8 cellular contexts compared by ENCODE assay signal in the genomic region with DNA sequence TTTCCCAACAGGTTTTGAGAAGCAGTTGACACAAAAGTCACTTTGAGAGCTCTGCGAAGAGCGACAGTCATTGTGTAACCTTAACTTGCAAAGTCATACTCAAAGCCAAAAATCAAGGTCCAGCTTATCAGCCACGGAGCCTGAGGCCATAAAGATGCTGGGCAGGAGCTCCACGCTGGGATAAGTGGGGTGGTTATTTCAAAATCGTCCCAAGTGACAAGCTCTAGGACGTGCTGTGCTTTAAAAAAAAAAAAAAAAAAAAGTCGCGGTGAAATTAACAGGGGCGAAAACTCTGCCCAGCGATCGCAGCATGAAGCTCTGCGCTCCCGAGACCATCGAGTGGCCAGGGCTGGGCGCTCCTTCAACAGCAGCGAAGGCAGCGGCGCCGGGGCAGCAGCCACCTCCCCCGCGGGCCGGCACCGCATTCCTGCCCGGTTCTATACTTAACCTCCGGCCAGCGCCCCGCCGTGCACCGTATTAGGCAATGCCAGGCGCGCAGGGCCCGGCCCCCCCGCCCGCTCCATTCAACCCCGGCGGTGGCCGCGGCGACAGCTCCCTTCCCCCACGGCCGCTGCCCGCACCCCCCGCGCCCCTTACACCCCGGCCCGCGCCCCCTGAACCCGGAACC. TPM values are rescaled to one million over a fixed set of nuclear protein-coding genes. Genes with fewer than 3 reads are reported as not detected.
DNase-seq lines count a peak whose midpoint lies in the region; ATAC-seq and TF ChIP-seq lines count a peak whose summit lies in the region.

No MANE protein-coding gene starts in this region.

- intact Hi-C loops in activated T-helper 2 cell treated with anti-CD3 and anti-CD28 coated beads, Interferon-gamma antibody, Interleukin-2, Interleukin-4, amounts not matched to agents 10 μg/mL and 5 μg/mL and 100 μg/mL, durations not matched to agents 14 hours and 24 hours and 36 hours (cut with micrococcal nuclease): loop anchor here (1.0 kb wide), 1 partner anchor 28 kb away; a partner anchor contains a TSS
- intact Hi-C loops in natural killer cell (cut with micrococcal nuclease) (loop anchor here (2.0 kb wide), 1 partner anchor 28 kb away; a partner anchor contains a TSS), tibial artery (cut with DNase I; ENCODE audit: low total_unique reads) (no loop called here)

- H3K9me3 Mint-ChIP-seq in activated T-helper 2 cell treated with anti-CD3 and anti-CD28 coated beads, Interferon-gamma antibody, Interleukin-2, Interleukin-4, amounts not matched to agents 10 μg/mL and 5 μg/mL and 100 μg/mL, durations not matched to agents 14 hours and 24 hours and 36 hours: no peaks in the 10 kb centered on the region
- no peaks in the 10 kb centered on the region for H3K9me3 Mint-ChIP-seq in natural killer cell

- H3K27me3 Mint-ChIP-seq in activated T-helper 2 cell treated with anti-CD3 and anti-CD28 coated beads, Interferon-gamma antibody, Interleukin-2, Interleukin-4, amounts not matched to agents 10 μg/mL and 5 μg/mL and 100 μg/mL, durations not matched to agents 14 hours and 24 hours and 36 hours (ENCODE audit: low read depth): peaks cover 26% of the 10 kb centered on the region
- H3K27me3 Mint-ChIP-seq in natural killer cell (ENCODE audit: low read depth in 2 of 2): peaks cover 5 to 19% of the 10 kb centered on the region in 2 donors

- no peaks in the 10 kb centered on the region for H3K9me3 ChIP-seq in tibial artery

- peaks cover 0 to 44% (median 12%) of the 10 kb centered on the region in 4 donors for H3K4me1 ChIP-seq in tibial artery

- H3K4me1 Mint-ChIP-seq in activated T-helper 2 cell treated with anti-CD3 and anti-CD28 coated beads, Interferon-gamma antibody, Interleukin-2, Interleukin-4, amounts not matched to agents 10 μg/mL and 5 μg/mL and 100 μg/mL, durations not matched to agents 14 hours and 24 hours and 36 hours (ENCODE audit: low read depth): peaks cover 4% of the 10 kb centered on the region
- H3K4me1 Mint-ChIP-seq in natural killer cell: peaks cover 0 to 5% of the 10 kb centered on the region in 2 donors

- peak overlapping the region; percentile 63 for H3K4me3 Mint-ChIP-seq in activated T-helper 2 cell treated with anti-CD3 and anti-CD28 coated beads, Interferon-gamma antibody, Interleukin-2, Interleukin-4, amounts not matched to agents 10 μg/mL and 5 μg/mL and 100 μg/mL, durations not matched to agents 14 hours and 24 hours and 36 hours (ENCODE audit: low read depth)
- H3K4me3 Mint-ChIP-seq in natural killer cell: peak overlapping the region; percentile 65

- no peaks in the 10 kb centered on the region for H3K36me3 Mint-ChIP-seq in activated T-helper 2 cell treated with anti-CD3 and anti-CD28 coated beads, Interferon-gamma antibody, Interleukin-2, Interleukin-4, amounts not matched to agents 10 μg/mL and 5 μg/mL and 100 μg/mL, durations not matched to agents 14 hours and 24 hours and 36 hours (ENCODE audit: low read depth)
- H3K36me3 Mint-ChIP-seq in natural killer cell: no peaks in the 10 kb centered on the region

- H3K27ac ChIP-seq in tibial artery: peak overlapping the region; percentile 95 to 97

- H3K36me3 ChIP-seq in tibial artery: peaks cover 0 to 8% (median 0%) of the 10 kb centered on the region in 3 donors

- DNase-seq in SIG-M5 treated with dmso at 0.1 percent for 504 hours (lab: John Stamatoyannopoulos, UW; ENCODE audit: unreplicated experiment) (peak; percentile 38), SIG-M5 (lab: John Stamatoyannopoulos, UW) (no peak), NOMO-1 treated with DMSO at 0.1 percent for 48 hours (lab: John Stamatoyannopoulos, UW; ENCODE audit: unreplicated experiment) (peak; percentile 67), fibroblast of pulmonary artery (ENCODE audit: low read depth) (peak; percentile 62), natural killer cell (peak; percentile 28), tibial artery (peak; percentile 73 to 92)
- peak; percentile 15 for DNase-seq in activated T-helper 2 cell treated with anti-CD3 and anti-CD28 coated beads, Interferon-gamma antibody, Interleukin-2, Interleukin-4, amounts not matched to agents 10 μg/mL and 5 μg/mL and 100 μg/mL, durations not matched to agents 14 hours and 24 hours and 36 hours (ENCODE audit: low spot score)

- H3K4me3 ChIP-seq in fibroblast of pulmonary artery (replicated peaks; ENCODE audit: low read depth, low read length) (peak overlapping the region; percentile 66), tibial artery (peak overlapping the region; percentile 87 to 93)

- TF ChIP-seq CTCF in fibroblast of pulmonary artery (IDR thresholded peaks at IDR 0.05; ENCODE audit: low read length, missing control alignments): no peak
- TF ChIP-seq CTCF in natural killer cell (IDR thresholded peaks at IDR 0.05): no peak
- TF ChIP-seq CTCF in tibial artery (IDR thresholded peaks at IDR 0.05): no peak

- H3K27ac Mint-ChIP-seq in activated T-helper 2 cell treated with anti-CD3 and anti-CD28 coated beads, Interferon-gamma antibody, Interleukin-2, Interleukin-4, amounts not matched to agents 10 μg/mL and 5 μg/mL and 100 μg/mL, durations not matched to agents 14 hours and 24 hours and 36 hours: no peak overlapping the region
- no peak overlapping the region for H3K27ac Mint-ChIP-seq in natural killer cell

- ATAC-seq in HG02870 (IDR thresholded peaks at IDR 0.05; ENCODE audit: unreplicated experiment) (peak; percentile 32), natural killer cell (peak; percentile 64 to 76 (median 67))

- no peaks in the 10 kb centered on the region for H3K27me3 ChIP-seq in tibial artery

RNA-seq across cellular contexts. Expression of a gene that starts 0.7 kb away (rescaled TPM):
- 6.0 and 6.6 TPM in 2 replicates for total RNA-seq in activated T-helper 2 cell treated with anti-CD3 and anti-CD28 coated beads, Interferon-gamma antibody, Interleukin-2, Interleukin-4, amounts not matched to agents 10 μg/mL and 5 μg/mL and 100 μg/mL, durations not matched to agents 14 hours and 24 hours and 36 hours
- total RNA-seq in natural killer cell: 1 to 10 TPM in 1 of 3 donors, under 1 TPM in 2; 0.82 to 1.5 (median 0.87) TPM

RNA-seq across cellular contexts. Expression of a gene that starts 27.4 kb away (rescaled TPM):
- total RNA-seq in activated T-helper 2 cell treated with anti-CD3 and anti-CD28 coated beads, Interferon-gamma antibody, Interleukin-2, Interleukin-4, amounts not matched to agents 10 μg/mL and 5 μg/mL and 100 μg/mL, durations not matched to agents 14 hours and 24 hours and 36 hours: 33.8 and 35.2 TPM in 2 replicates
- 10 to 100 TPM; 37.8 to 40.2 (median 38.6) TPM for total RNA-seq in natural killer cell
